Comparison of ENCODE assay signal across 1 cellular context in genomic region chr9:92196909-92197308, GRCh38.
TF ChIP-seq lines count a peak whose summit lies in the region.

No MANE protein-coding gene starts in this region.

TF ChIP-seq in HepG2, 621 proteins besides CTCF, POLR2A, EP300 and RAD21 (continued from another document and continues in another):
- TF ChIP-seq DRAP1 (CRISPR knock-in tag; IDR thresholded peaks at IDR 0.05) (no peak), ZNF788 (CRISPR knock-in tag; IDR thresholded peaks at IDR 0.05; ENCODE audit: borderline replicate concordance) (no peak), KDM2A (CRISPR knock-in tag; IDR thresholded peaks at IDR 0.05; ENCODE audit: borderline replicate concordance, low read depth) (no peak), HDAC2 (CRISPR knock-in tag; IDR thresholded peaks at IDR 0.05) (peak; percentile 48; the same call in 1 of the 2 replicates), ZSCAN20 (CRISPR knock-in tag; IDR thresholded peaks at IDR 0.05; ENCODE audit: borderline replicate concordance) (no peak), ZNF710 (CRISPR knock-in tag; IDR thresholded peaks at IDR 0.05; ENCODE audit: borderline replicate concordance) (peak; percentile 59; the same call in 1 of the 2 replicates), ZNF781 (CRISPR knock-in tag; IDR thresholded peaks at IDR 0.05; ENCODE audit: borderline replicate concordance, not compliant biosample characterization) (no peak), NR3C1 (CRISPR knock-in tag; IDR thresholded peaks at IDR 0.05) (no peak), LCORL (IDR thresholded peaks at IDR 0.05) (no peak), LCORL (CRISPR knock-in tag; IDR thresholded peaks at IDR 0.05) (peak; percentile 43; the same call in 1 of the 2 replicates), POGK (CRISPR knock-in tag; conservative IDR thresholded peaks at IDR 0.05) (0 out of 2 replicates have a peak, but pooled peaks have one; percentile 34), TRAFD1 (CRISPR knock-in tag; IDR thresholded peaks at IDR 0.05; ENCODE audit: borderline replicate concordance) (no peak), POGZ (CRISPR knock-in tag; IDR thresholded peaks at IDR 0.05) (0 out of 2 replicates have a peak, but pooled peaks have one; percentile 25), TRIM24 (CRISPR knock-in tag; IDR thresholded peaks at IDR 0.05) (peak; percentile 43; the same call in 1 of the 2 replicates), ZNF484 (CRISPR knock-in tag; IDR thresholded peaks at IDR 0.05; ENCODE audit: borderline replicate concordance, low read depth) (no peak), FOXO1 (CRISPR knock-in tag; IDR thresholded peaks at IDR 0.05) (no peak), JDP2 (CRISPR knock-in tag; IDR thresholded peaks at IDR 0.05; ENCODE audit: borderline replicate concordance) (no peak), ZNF326 (CRISPR knock-in tag; IDR thresholded peaks at IDR 0.05; ENCODE audit: borderline replicate concordance) (no peak), NAIF1 (CRISPR knock-in tag; IDR thresholded peaks at IDR 0.05; ENCODE audit: borderline replicate concordance) (no peak), KLF11 (CRISPR knock-in tag; IDR thresholded peaks at IDR 0.05) (no peak), THYN1 (CRISPR knock-in tag; IDR thresholded peaks at IDR 0.05; ENCODE audit: borderline replicate concordance, low read depth) (no peak), KMT2A (CRISPR knock-in tag; IDR thresholded peaks at IDR 0.05) (no peak), GATAD2A (CRISPR knock-in tag; IDR thresholded peaks at IDR 0.05) (peak; percentile 56; the same call in 1 of the 2 replicates), ZNF224 (CRISPR knock-in tag; IDR thresholded peaks at IDR 0.05) (no peak), TEAD3 (CRISPR knock-in tag; optimal IDR thresholded peaks at IDR 0.05; ENCODE audit: borderline replicate concordance) (peak; percentile 87), MIER3 (CRISPR knock-in tag; IDR thresholded peaks at IDR 0.05; ENCODE audit: borderline replicate concordance) (no peak), TMF1 (CRISPR knock-in tag; IDR thresholded peaks at IDR 0.05; ENCODE audit: low read depth) (no peak), ELF1 (CRISPR knock-in tag; IDR thresholded peaks at IDR 0.05) (no peak), ZNF747 (CRISPR knock-in tag; IDR thresholded peaks at IDR 0.05; ENCODE audit: borderline replicate concordance) (no peak), FLYWCH1 (CRISPR knock-in tag; IDR thresholded peaks at IDR 0.05) (no peak), IRF1 (CRISPR knock-in tag; IDR thresholded peaks at IDR 0.05; ENCODE audit: low read depth) (no peak), NR0B2 (CRISPR knock-in tag; IDR thresholded peaks at IDR 0.05) (no peak), ZNF784 (CRISPR knock-in tag; IDR thresholded peaks at IDR 0.05; ENCODE audit: borderline replicate concordance) (no peak), ZNF616 (CRISPR knock-in tag; IDR thresholded peaks at IDR 0.05; ENCODE audit: low read depth) (no peak), ARID3A (IDR thresholded peaks at IDR 0.05; ENCODE audit: low read depth, low read length) (no peak), ZNF256 (CRISPR knock-in tag; conservative IDR thresholded peaks at IDR 0.05) (no peak), ELF3 (CRISPR knock-in tag; IDR thresholded peaks at IDR 0.05) (peak; percentile 56), ZNF180 (CRISPR knock-in tag; IDR thresholded peaks at IDR 0.05; ENCODE audit: borderline replicate concordance, low read depth) (no peak), PHB2 (IDR thresholded peaks at IDR 0.05; ENCODE audit: partially characterized antibody) (no peak), CREM (IDR thresholded peaks at IDR 0.05) (peak; percentile 40; the same call in 1 of the 2 replicates), CREM (CRISPR knock-in tag; IDR thresholded peaks at IDR 0.05) (no peak), SPEN (CRISPR knock-in tag; IDR thresholded peaks at IDR 0.05; ENCODE audit: low read depth) (no peak), IKZF1 (IDR thresholded peaks at IDR 0.05) (no peak), THAP8 (CRISPR knock-in tag; IDR thresholded peaks at IDR 0.05; ENCODE audit: borderline replicate concordance) (no peak), ZSCAN9 (CRISPR knock-in tag; IDR thresholded peaks at IDR 0.05; ENCODE audit: borderline replicate concordance) (no peak), NR2F2 (IDR thresholded peaks at IDR 0.05; ENCODE audit: borderline replicate concordance, low read depth) (no peak), BCL3 (CRISPR knock-in tag; IDR thresholded peaks at IDR 0.05) (no peak), AHDC1 (CRISPR knock-in tag; IDR thresholded peaks at IDR 0.05; ENCODE audit: borderline replicate concordance) (peak; percentile 59; the same call in 1 of the 2 replicates)
